Comparison of ENCODE assay signal across 21 cellular contexts in the genomic region with DNA sequence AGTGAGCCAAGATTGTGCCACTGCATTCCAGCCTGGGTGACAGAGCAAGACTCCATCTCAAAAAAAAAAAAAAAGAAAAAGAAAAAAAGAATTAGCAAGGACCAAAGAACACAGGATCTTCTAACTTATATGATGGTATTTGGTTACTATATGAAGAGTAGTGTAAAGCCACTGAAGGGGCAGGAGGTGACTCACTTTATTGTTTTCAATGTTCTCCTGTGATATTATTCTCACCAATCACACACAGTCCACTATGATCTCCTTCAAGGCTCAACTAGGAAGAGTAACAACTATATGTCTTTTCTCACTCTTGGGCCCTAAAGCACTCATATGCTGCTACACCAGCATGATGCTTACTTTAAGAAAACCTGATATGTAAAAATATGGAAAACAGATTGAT. TPM values are rescaled to one million over a fixed set of nuclear protein-coding genes. Genes with fewer than 3 reads are reported as not detected.
DNase-seq lines count a peak whose midpoint lies in the region; ATAC-seq and TF ChIP-seq lines count a peak whose summit lies in the region.
"Had no signal": no experiment of that assay in that cellular context is flagged by ENCODE, and none has a peak within 500 bp of the region (broad histone marks: within the 10 kb centered on the region; RNA-seq: fewer than 3 reads in every experiment).

No MANE protein-coding gene starts in this region.

- H3K4me3 Mint-ChIP-seq in activated naive CD8-positive, alpha-beta T cell, result no peak overlapping the region
- H3K4me3 Mint-ChIP-seq in activated naive CD8-positive, alpha-beta T cell treated with anti-CD3 and anti-CD28 coated beads for 36 hours, result no peak overlapping the region
- no peak overlapping the region for H3K4me3 Mint-ChIP-seq in effector memory CD8-positive, alpha-beta T cell
- H3K4me3 Mint-ChIP-seq: HFFc6 had no signal

- H3K4me1 ChIP-seq in PC-3 (ENCODE audit: insufficient read depth, low read length), result no peaks in the 10 kb centered on the region

- H4K20me1 ChIP-seq in PC-3 (ENCODE audit: low read length), result 0 out of 2 replicates have a peak, but pooled peaks cover 4% of the 10 kb centered on the region

- H3K27me3 ChIP-seq in PC-3 (ENCODE audit: low read length), result no peaks in the 10 kb centered on the region

- TF ChIP-seq CTCF in PC-3 (conservative IDR thresholded peaks at IDR 0.05; ENCODE audit: low read depth, low read length), result no peak

- H3F3A ChIP-seq in PC-3 (ENCODE audit: low read length, unreplicated experiment), result no peaks in the 10 kb centered on the region

- H3K9ac ChIP-seq in PC-3 (ENCODE audit: low read length), result no peak overlapping the region

- peaks cover 31% of the 10 kb centered on the region for H3K4me1 Mint-ChIP-seq in activated naive CD8-positive, alpha-beta T cell (ENCODE audit: low read depth)
- H3K4me1 Mint-ChIP-seq in activated naive CD8-positive, alpha-beta T cell treated with anti-CD3 and anti-CD28 coated beads for 36 hours, result peaks cover 35% of the 10 kb centered on the region
- H3K4me1 Mint-ChIP-seq in effector memory CD8-positive, alpha-beta T cell (ENCODE audit: low read depth in 2 of 2), result peaks cover 10 to 38% of the 10 kb centered on the region in 2 donors

- H3K79me2 ChIP-seq in PC-3 (ENCODE audit: low read length), result peaks cover 30% of the 10 kb centered on the region; the same call in 1 of the 2 replicates

- intact Hi-C loops in PC-3 (cut with micrococcal nuclease), result loop anchor here (5.0 kb wide), 1 partner anchor 77 kb away; no protein-coding TSS in a partner anchor

- H3K27ac ChIP-seq in PC-3 (ENCODE audit: low read length), result no peak overlapping the region
- H3K27ac ChIP-seq: RWPE1 had no signal

- no peak overlapping the region for H3K4me2 ChIP-seq in PC-3 (ENCODE audit: low read length)

- no peaks in the 10 kb centered on the region for H3K9me2 ChIP-seq in PC-3 (replicated peaks; ENCODE audit: low read length)

- CTCF ChIA-PET in PC-3 (lab: Charles Lee), result no interaction called here

- H3K27me3 Mint-ChIP-seq in activated naive CD8-positive, alpha-beta T cell, result no peaks in the 10 kb centered on the region
- H3K27me3 Mint-ChIP-seq in activated naive CD8-positive, alpha-beta T cell treated with anti-CD3 and anti-CD28 coated beads for 36 hours, result no peaks in the 10 kb centered on the region
- no peaks in the 10 kb centered on the region for H3K27me3 Mint-ChIP-seq in effector memory CD8-positive, alpha-beta T cell

- H3K36me3 ChIP-seq in PC-3 (ENCODE audit: low read depth, low read length), result peaks cover 5% of the 10 kb centered on the region; the same call in 1 of the 2 replicates

- H3K4me3 ChIP-seq in PC-3 (ENCODE audit: low read length), result no peak overlapping the region

- ATAC-seq in PC-3 (peak; percentile 73), HG03095 (IDR thresholded peaks at IDR 0.05; ENCODE audit: unreplicated experiment) (no peak), HG03520 (IDR thresholded peaks at IDR 0.05; ENCODE audit: unreplicated experiment) (no peak)
- no peak for ATAC-seq in effector memory CD8-positive, alpha-beta T cell (replicated peaks)

- no peak for DNase-seq in activated naive CD8-positive, alpha-beta T cell treated with anti-CD3 and anti-CD28 coated beads for 36 hours
- DNase-seq in PC-3, result peak; percentile 13
- no peak for DNase-seq in effector memory CD8-positive, alpha-beta T cell
- DNase-seq in SKM-1 (lab: John Stamatoyannopoulos, UW; ENCODE audit: unreplicated experiment), result no peak
- DNase-seq: ACHN, C1 segment of cervical spinal cord, COR-L47, DMS 273 treated with DMSO at 0.1 percent for 48 hours, DND-41, HFFc6, MM.1S, NCI-H1092, NCI-H1436 treated with DMSO at 0.1 percent for 48 hours, NCI-H2029, NCI-H345, NCI-H524 treated with DMSO at 0.1 percent for 48 hours, SIG-M5 had no signal

- no peaks in the 10 kb centered on the region for H3K9me3 Mint-ChIP-seq in activated naive CD8-positive, alpha-beta T cell (ENCODE audit: low read depth)
- H3K9me3 Mint-ChIP-seq in activated naive CD8-positive, alpha-beta T cell treated with anti-CD3 and anti-CD28 coated beads for 36 hours, result no peaks in the 10 kb centered on the region
- H3K9me3 Mint-ChIP-seq in effector memory CD8-positive, alpha-beta T cell, result no peaks in the 10 kb centered on the region
- H3K9me3 Mint-ChIP-seq: HFFc6 had no signal

- peaks cover 3% of the 10 kb centered on the region for H3K36me3 Mint-ChIP-seq in activated naive CD8-positive, alpha-beta T cell
- peaks cover 12% of the 10 kb centered on the region for H3K36me3 Mint-ChIP-seq in activated naive CD8-positive, alpha-beta T cell treated with anti-CD3 and anti-CD28 coated beads for 36 hours
- peaks cover 45% of the 10 kb centered on the region for H3K36me3 Mint-ChIP-seq in effector memory CD8-positive, alpha-beta T cell (ENCODE audit: insufficient read depth)

- no peak overlapping the region for H2AFZ ChIP-seq in PC-3 (ENCODE audit: low read length)

- peak overlapping the region; percentile 50 for H3K27ac Mint-ChIP-seq in activated naive CD8-positive, alpha-beta T cell
- H3K27ac Mint-ChIP-seq in activated naive CD8-positive, alpha-beta T cell treated with anti-CD3 and anti-CD28 coated beads for 36 hours, result no peak overlapping the region
- H3K27ac Mint-ChIP-seq in effector memory CD8-positive, alpha-beta T cell, result peak overlapping the region; percentile 51 to 58
- H3K27ac Mint-ChIP-seq: HFFc6 had no signal

- H3K9me3 ChIP-seq in PC-3 (ENCODE audit: low read length), result no peaks in the 10 kb centered on the region

- no TSS peak for BruUV-seq in PC-3 (replicated peaks; lab: Mats Ljungman, UMichigan)

- POLR2A ChIA-PET in PC-3 (lab: Charles Lee; ENCODE audit: unreplicated experiment), result no interaction called here

RNA-seq across cellular contexts. Expression of gene RC3H1, which starts 26.7 kb away (rescaled TPM):
- 10 to 100 TPM; 30.4 to 34.3 TPM for total RNA-seq in activated naive CD8-positive, alpha-beta T cell treated with anti-CD3 and anti-CD28 coated beads for 36 hours
- 7.5 and 10.5 TPM in 2 replicates for total RNA-seq in PC-3 (2014; rRNA removed)
